ENCODE assay signal across 8 cellular contexts in genomic region chr1:9128520-9129371, GRCh38. TPM values are rescaled to one million over a fixed set of nuclear protein-coding genes. Genes with fewer than 3 reads are reported as not detected.
DNase-seq lines count a peak whose midpoint lies in the region; ATAC-seq and TF ChIP-seq lines count a peak whose summit lies in the region.

GPR157 (minus strand) TSS chr1:9129102; CDS start chr1:9129027, 75 bp downstream.

- TF ChIP-seq EP300 in tibial nerve (IDR thresholded peaks at IDR 0.05), result no peak

- peaks cover 7 to 46% (median 18%) of the 10 kb centered on the region in 11 experiments; a peak in 18 of 22 replicates for H3K27me3 ChIP-seq in BLaER1 treated with 17β-estradiol and CSF1 and Interleukin-3, amounts not matched to agents 10 nM and 100 nM
- H3K27me3 ChIP-seq in tibial nerve, result no peaks in the 10 kb centered on the region

- H3K9me3 Mint-ChIP-seq in osteocyte (ENCODE audit: unreplicated experiment), result no peaks in the 10 kb centered on the region

- peaks cover 12% of the 10 kb centered on the region for H3K4me1 Mint-ChIP-seq in osteocyte (ENCODE audit: unreplicated experiment)

- peak within 1 kb of the TSS; percentile 60 for H3K27ac Mint-ChIP-seq in osteocyte (ENCODE audit: unreplicated experiment)

- peak within 1 kb of the TSS; percentile 63 to 75 (median 70) for H3K4me3 ChIP-seq in BLaER1 treated with 17β-estradiol and CSF1 and Interleukin-3, amounts not matched to agents 10 nM and 100 nM
- peak within 1 kb of the TSS; percentile 70 to 83 (median 77) for H3K4me3 ChIP-seq in tibial nerve

- H3K27ac ChIP-seq in BLaER1 treated with 17β-estradiol and CSF1 and Interleukin-3, amounts not matched to agents 10 nM and 100 nM, result peak within 1 kb of the TSS; percentile 60 to 78 (median 74)
- peak within 1 kb of the TSS; percentile 81 to 97 (median 94) for H3K27ac ChIP-seq in tibial nerve

- H3K9me3 ChIP-seq in BLaER1 treated with 17β-estradiol and CSF1 and Interleukin-3, amounts not matched to agents 10 nM and 100 nM (replicated peaks in 1 of 11), result no peaks in the 10 kb centered on the region
- no peaks in the 10 kb centered on the region for H3K9me3 ChIP-seq in tibial nerve

- WGBS in tibial nerve, 2 donors, result 0% methylated on average over 29 of the region's 102 CpGs; no CpG with 5 or more reads in 1 of the 2 donors

- H3K36me3 ChIP-seq in BLaER1 treated with 17β-estradiol and CSF1 and Interleukin-3, amounts not matched to agents 10 nM and 100 nM, result no peaks in the 10 kb centered on the region
- H3K36me3 ChIP-seq in tibial nerve, result no peaks in the 10 kb centered on the region

- peak within 1 kb of the TSS; percentile 67 to 87 (median 80) for H3K9ac ChIP-seq in BLaER1 treated with 17β-estradiol and CSF1 and Interleukin-3, amounts not matched to agents 10 nM and 100 nM

- ATAC-seq in HG03432 (IDR thresholded peaks at IDR 0.05; ENCODE audit: unreplicated experiment), result peak; percentile 70

- H3K27me3 Mint-ChIP-seq in osteocyte (ENCODE audit: unreplicated experiment), result peaks cover 14% of the 10 kb centered on the region

- peak within 1 kb of the TSS; percentile 73 for H3K4me3 Mint-ChIP-seq in osteocyte (ENCODE audit: unreplicated experiment)

- H3K36me3 Mint-ChIP-seq in osteocyte (ENCODE audit: unreplicated experiment), result no peaks in the 10 kb centered on the region

- H3K4me1 ChIP-seq in BLaER1 treated with 17β-estradiol and CSF1 and Interleukin-3, amounts not matched to agents 10 nM and 100 nM, result peaks cover 48 to 68% (median 52%) of the 10 kb centered on the region in 10 experiments
- H3K4me1 ChIP-seq in tibial nerve, result peaks cover 0 to 30% (median 15%) of the 10 kb centered on the region in 4 donors

- peaks cover 0 to 34% (median 9%) of the 10 kb centered on the region in 11 experiments; a peak in 10 of 22 replicates for H4K20me1 ChIP-seq in BLaER1 treated with 17β-estradiol and CSF1 and Interleukin-3, amounts not matched to agents 10 nM and 100 nM

- H3K4me2 ChIP-seq in BLaER1 treated with 17β-estradiol and CSF1 and Interleukin-3, amounts not matched to agents 10 nM and 100 nM, result peak within 1 kb of the TSS; percentile 90 to 100 (median 97)

- TF ChIP-seq POLR2A in tibial nerve (IDR thresholded peaks at IDR 0.05), result peak; percentile 76 to 77

- TF ChIP-seq CTCF in osteocyte (IDR thresholded peaks at IDR 0.05) (no peak), tibial nerve (IDR thresholded peaks at IDR 0.05) (peak in 1 of 5 experiments; percentile 29)

- peak; percentile 93 for DNase-seq in GM19238 (ENCODE audit: insufficient read length, low spot score)
- peak; percentile 39 to 65 for DNase-seq in SHP77 (lab: John Stamatoyannopoulos, UW)
- DNase-seq in activated naive CD4-positive, alpha-beta T cell treated with Interleukin-2 at 50 U/mL for 16 hours, result peak; percentile 75
- peak; percentile 32 for DNase-seq in globus pallidus (ENCODE audit: low spot score)
- no peak for DNase-seq in osteocyte (ENCODE audit: extremely low spot score, unreplicated experiment)
- DNase-seq in tibial nerve (ENCODE audit: low spot score in 2 of 2), result peak; percentile 80 to 81

RNA-seq across cellular contexts. Expression of gene GPR157, which starts in this region (rescaled TPM):
- total RNA-seq in osteocyte (0.76 and 4.1 TPM in 2 replicates), tibial nerve (10 to 100 TPM in 1 of 4 donors, 1 to 10 TPM in 3; 2.8 to 10.5 (median 6.2) TPM)
